Comparison of ENCODE assay signal across 2 cellular contexts in genomic region chr3:37324752-37325407, GRCh38.
TF ChIP-seq lines count a peak whose summit lies in the region.

No MANE protein-coding gene starts in this region.

TF ChIP-seq in IMR-90, 13 proteins besides CTCF, POLR2A, EP300 and RAD21 (continued from another document):
- TF ChIP-seq ELK1 (IDR thresholded peaks at IDR 0.05; ENCODE audit: borderline replicate concordance, low read depth, low read length), result no peak
- no peak for TF ChIP-seq FOS (IDR thresholded peaks at IDR 0.05; ENCODE audit: low read depth, low read length)

TF ChIP-seq in endothelial cell of umbilical vein, 7 proteins besides CTCF, POLR2A, EP300 and RAD21 (continued from another document):
- TF ChIP-seq MYC (IDR thresholded peaks at IDR 0.05; ENCODE audit: low read depth, low read length) (no peak), MAX (IDR thresholded peaks at IDR 0.05; ENCODE audit: insufficient read depth, insufficient read length) (no peak)
